In genomic region chr6:25874118-25874517, GRCh38 we compare ENCODE assay signal across 33 cellular contexts. TPM values are rescaled to one million over a fixed set of nuclear protein-coding genes. Genes with fewer than 3 reads are reported as not detected.
DNase-seq lines count a peak whose midpoint lies in the region; ATAC-seq and TF ChIP-seq lines count a peak whose summit lies in the region.
"Had no signal": no experiment of that assay in that cellular context is flagged by ENCODE, and none has a peak within 500 bp of the region (broad histone marks: within the 10 kb centered on the region; RNA-seq: fewer than 3 reads in every experiment).

SLC17A3 (minus strand) TSS chr6:25874243; CDS start chr6:25868387, 5,856 bp downstream.

- TF ChIP-seq CTCF in natural killer cell (IDR thresholded peaks at IDR 0.05), result no peak
- no peak for TF ChIP-seq CTCF in mucosa of descending colon (IDR thresholded peaks at IDR 0.05)

- H3K9me3 Mint-ChIP-seq in T-helper 2 cell treated with Interferon-gamma antibody and Interleukin-4, amounts not matched to agents 5 μg/mL and 100 μg/mL, for 36 hours, result no peaks in the 10 kb centered on the region
- no peaks in the 10 kb centered on the region for H3K9me3 Mint-ChIP-seq in effector memory CD8-positive, alpha-beta T cell
- H3K9me3 Mint-ChIP-seq in natural killer cell, result no peaks in the 10 kb centered on the region
- H3K9me3 Mint-ChIP-seq: endodermal cell; stimulated activated effector memory CD8-positive, alpha-beta T cell treated with anti-CD3 and anti-CD28 coated beads, Interleukin-12 subunit alpha, Interleukin-12 subunit beta, amount 100 ng/mL, for 72 hours; type B pancreatic cell had no signal

- H3K4me3 ChIP-seq in mucosa of descending colon, result no peak within 1 kb of the TSS
- H3K4me3 ChIP-seq: esophagus muscularis mucosa, heart left ventricle, ovary had no signal

- POLR2A ChIA-PET in HEK293T (lab: Yijun Ruan, JAX), result interaction anchor here (0.9 kb wide), 1 partner anchor 13 kb away, joined by 4 read pairs; no protein-coding TSS in a partner anchor

- CTCF ChIA-PET in HEK293T (lab: Yijun Ruan, JAX), result no interaction called here

- H3K36me3 Mint-ChIP-seq in T-helper 2 cell treated with Interferon-gamma antibody and Interleukin-4, amounts not matched to agents 5 μg/mL and 100 μg/mL, for 36 hours (ENCODE audit: low read depth), result no peaks in the 10 kb centered on the region
- H3K36me3 Mint-ChIP-seq in effector memory CD8-positive, alpha-beta T cell (ENCODE audit: insufficient read depth), result peaks cover 2% of the 10 kb centered on the region
- H3K36me3 Mint-ChIP-seq in natural killer cell, result no peaks in the 10 kb centered on the region
- H3K36me3 Mint-ChIP-seq: stimulated activated effector memory CD8-positive, alpha-beta T cell treated with anti-CD3 and anti-CD28 coated beads, Interleukin-12 subunit alpha, Interleukin-12 subunit beta, amount 100 ng/mL, for 72 hours; type B pancreatic cell had no signal

- ATAC-seq in effector memory CD8-positive, alpha-beta T cell (replicated peaks), result no peak
- ATAC-seq in natural killer cell (no peak), mucosa of descending colon (no peak)
- ATAC-seq: heart left ventricle had no signal

- intact Hi-C loops in natural killer cell (cut with micrococcal nuclease), result no loop called here
- intact Hi-C loops in mucosa of descending colon (cut with DNase I, micrococcal nuclease), result no loop called here

- H3K4me1 Mint-ChIP-seq in T-helper 2 cell treated with Interferon-gamma antibody and Interleukin-4, amounts not matched to agents 5 μg/mL and 100 μg/mL, for 36 hours (ENCODE audit: low read depth), result peaks cover 50% of the 10 kb centered on the region
- H3K4me1 Mint-ChIP-seq in effector memory CD8-positive, alpha-beta T cell (ENCODE audit: low read depth in 2 of 2), result peaks cover 16 to 19% of the 10 kb centered on the region in 2 donors
- H3K4me1 Mint-ChIP-seq in natural killer cell, result peaks cover 21 to 22% of the 10 kb centered on the region in 2 donors
- H3K4me1 Mint-ChIP-seq: endodermal cell, neural crest cell had no signal

- H3K27me3 Mint-ChIP-seq in T-helper 2 cell treated with Interferon-gamma antibody and Interleukin-4, amounts not matched to agents 5 μg/mL and 100 μg/mL, for 36 hours (ENCODE audit: low read depth), result peaks cover 2% of the 10 kb centered on the region
- H3K27me3 Mint-ChIP-seq in effector memory CD8-positive, alpha-beta T cell, result peaks cover 0 to 6% of the 10 kb centered on the region in 2 donors
- peaks cover 0 to 3% of the 10 kb centered on the region in 2 donors for H3K27me3 Mint-ChIP-seq in natural killer cell (ENCODE audit: low read depth in 2 of 2)

- no peaks in the 10 kb centered on the region for H3K36me3 ChIP-seq in mucosa of descending colon (ENCODE audit: low read depth)
- H3K36me3 ChIP-seq: esophagus muscularis mucosa, heart left ventricle, ovary had no signal

- H3K4me1 ChIP-seq in mucosa of descending colon (ENCODE audit: low read depth), result no peaks in the 10 kb centered on the region
- H3K4me1 ChIP-seq: esophagus muscularis mucosa, heart left ventricle had no signal

- no peak for DNase-seq in T-helper 2 cell treated with Interferon-gamma antibody and Interleukin-4, amounts not matched to agents 5 μg/mL and 100 μg/mL, for 36 hours (ENCODE audit: low spot score)
- no peak for DNase-seq in T-helper 2 cell
- DNase-seq in HK-2 (ENCODE audit: unreplicated experiment), result peak; percentile 18
- no peak for DNase-seq in effector memory CD8-positive, alpha-beta T cell
- no peak for DNase-seq in natural killer cell
- no peak for DNase-seq in GF-D8 (lab: John Stamatoyannopoulos, UW)
- DNase-seq in HEK293T (ENCODE audit: extremely low spot score), result no peak
- DNase-seq in mucosa of descending colon, result no peak
- DNase-seq: 8988T; activated CD8-positive, alpha-beta memory T cell treated with anti-CD3 and anti-CD28 coated beads for 24 hours; activated gamma-delta T cell; caudate nucleus; DMS 273 treated with DMSO at 0.1 percent for 48 hours; endodermal cell; foreskin fibroblast; GOT3; heart left ventricle; KBM-7; NCI-H1105; NCI-H187; NCI-H2171; ovary had no signal

- no peaks in the 10 kb centered on the region for H3K9me3 ChIP-seq in mucosa of descending colon
- H3K9me3 ChIP-seq: esophagus muscularis mucosa, ovary had no signal

- H3K4me3 Mint-ChIP-seq in T-helper 2 cell treated with Interferon-gamma antibody and Interleukin-4, amounts not matched to agents 5 μg/mL and 100 μg/mL, for 36 hours, result peak within 1 kb of the TSS; percentile 68
- H3K4me3 Mint-ChIP-seq in effector memory CD8-positive, alpha-beta T cell, result no peak within 1 kb of the TSS
- peak within 1 kb of the TSS; percentile 28 for H3K4me3 Mint-ChIP-seq in natural killer cell
- H3K4me3 Mint-ChIP-seq: endodermal cell; neural crest cell; stimulated activated effector memory CD8-positive, alpha-beta T cell treated with anti-CD3 and anti-CD28 coated beads, Interleukin-12 subunit alpha, Interleukin-12 subunit beta, amount 100 ng/mL, for 72 hours; type B pancreatic cell had no signal

- H3K27ac Mint-ChIP-seq in T-helper 2 cell treated with Interferon-gamma antibody and Interleukin-4, amounts not matched to agents 5 μg/mL and 100 μg/mL, for 36 hours, result peak within 1 kb of the TSS; percentile 73
- peak within 1 kb of the TSS; percentile 16 to 80 for H3K27ac Mint-ChIP-seq in effector memory CD8-positive, alpha-beta T cell
- H3K27ac Mint-ChIP-seq in natural killer cell, result peak within 1 kb of the TSS; percentile 47 to 76
- H3K27ac Mint-ChIP-seq: endodermal cell, type B pancreatic cell had no signal

TF ChIP-seq in HEK293T, 16 proteins besides CTCF, POLR2A, EP300 and RAD21:
- TF ChIP-seq FOXK2 (IDR thresholded peaks at IDR 0.05) (no peak), L3MBTL2 (conservative IDR thresholded peaks at IDR 0.05) (no peak), LEF1 (IDR thresholded peaks at IDR 0.05; ENCODE audit: borderline replicate concordance) (no peak)

RNA-seq across cellular contexts. Expression of gene SLC17A3, which starts in this region (rescaled TPM):
- total RNA-seq in natural killer cell, result 1 to 10 TPM; 1.5 to 2.4 (median 1.6) TPM
- total RNA-seq in mucosa of descending colon, result not detected
- total RNA-seq: endodermal cell, esophagus muscularis mucosa, heart left ventricle, HT1080, lung microvascular endothelial cell, M059J, NCI-H460, neural crest cell, SK-MEL-5, skeletal muscle tissue, subcutaneous adipose tissue had no signal

Comparison
In these comparisons a context has a peak if more than half of its experiments do, and no peak if none do; other contexts are left out.
1. H3K4me3 Mint-ChIP-seq: peak in T-helper 2 cell treated with Interferon-gamma antibody and Interleukin-4, amounts not matched to agents 5 μg/mL and 100 μg/mL, for 36 hours (single experiment) and natural killer cell (single experiment); none in effector memory CD8-positive, alpha-beta T cell (0 of 2).
2. Peak in every context shown above with its lines, with median percentiles within 50 percentile points of each other: H3K27ac Mint-ChIP-seq.